ENCODE assay signal across 1 cellular context in the genomic region with DNA sequence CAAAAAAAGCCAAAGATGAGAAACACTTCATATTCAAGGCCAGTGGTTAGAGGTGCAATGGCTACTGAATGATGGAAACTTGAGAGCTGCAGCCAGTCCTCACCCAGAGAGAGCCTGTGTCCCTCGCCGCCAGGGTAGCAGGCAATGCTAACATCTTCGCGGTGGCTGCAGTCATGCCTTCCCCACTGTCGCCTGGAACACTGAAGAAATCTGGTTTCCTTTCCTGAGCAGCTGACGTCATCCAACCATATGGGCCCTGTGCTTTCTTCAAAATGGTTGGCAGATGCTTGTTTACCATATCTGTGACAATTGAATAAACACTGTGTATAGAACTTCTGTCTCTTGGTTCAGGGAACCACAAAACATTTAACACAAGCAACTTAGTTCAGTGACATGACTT.
TF ChIP-seq lines count a peak whose summit lies in the region.

No MANE protein-coding gene starts in this region.

TF ChIP-seq in GM12891, 5 proteins besides CTCF, POLR2A, EP300 and RAD21:
- TF ChIP-seq SPI1 (IDR thresholded peaks at IDR 0.05; ENCODE audit: low read depth, low read length) = no peak
- no peak for TF ChIP-seq POLR2AphosphoS5 (IDR thresholded peaks at IDR 0.05; ENCODE audit: low read depth, low read length)
